Comparison of ENCODE assay signal across 10 cellular contexts in genomic region chr14:36580856-36581831, GRCh38. TPM values are rescaled to one million over a fixed set of nuclear protein-coding genes. Genes with fewer than 3 reads are reported as not detected.
DNase-seq lines count a peak whose midpoint lies in the region; ATAC-seq, FAIRE-seq and TF ChIP-seq lines count a peak whose summit lies in the region.
"Had no signal": no experiment of that assay in that cellular context is flagged by ENCODE, and none has a peak within 500 bp of the region (broad histone marks: within the 10 kb centered on the region; RNA-seq: fewer than 3 reads in every experiment).

No MANE protein-coding gene starts in this region.

- no peaks in the 10 kb centered on the region for H3K27me3 ChIP-seq in KMS-11 (ENCODE audit: insufficient read depth, low read depth)
- peaks cover 2 to 40% of the 10 kb centered on the region in 2 experiments; a peak in 3 of 5 replicates for H3K27me3 ChIP-seq in K562 (ENCODE audit: control insufficient read depth in 2 of 2, insufficient read depth in 2 of 2, low read length in 2 of 2)
- peaks cover 0 to 84% of the 10 kb centered on the region in 2 donors for H3K27me3 ChIP-seq in tibial nerve

- H3K27ac ChIP-seq in KMS-11 (no peak overlapping the region), K562 (ENCODE audit: extremely low read depth, low read depth, low read length) (no peak overlapping the region), tibial nerve (no peak overlapping the region)
- H3K27ac ChIP-seq: neutrophil had no signal

- peaks cover 0 to 4% (median 0%) of the 10 kb centered on the region in 3 donors for H3K36me3 Mint-ChIP-seq in naive thymus-derived CD8-positive, alpha-beta T cell

- TF ChIP-seq CTCF in KMS-11 (conservative IDR thresholded peaks at IDR 0.05; ENCODE audit: low read depth, low read length) (no peak), K562 (IDR thresholded peaks at IDR 0.05 in 2 of 3, conservative IDR thresholded peaks at IDR 0.05 in 1 of 3; ENCODE audit: insufficient read depth in 2 of 3, low read depth in 1 of 3, low read length in 3 of 3) (no peak), tibial nerve (IDR thresholded peaks at IDR 0.05) (no peak)

- intact Hi-C loops in K562 (cut with micrococcal nuclease): no loop called here

- no TSS peak for BruUV-seq in K562 (replicated peaks; lab: Mats Ljungman, UMichigan)

- H2AFZ ChIP-seq in KMS-11 (ENCODE audit: low read depth) (peak overlapping the region; percentile 82), K562 (ENCODE audit: low read depth, low read length) (no peak overlapping the region)

- CTCF ChIA-PET in K562 (lab: Yijun Ruan, JAX; ENCODE audit: low intra/inter-chr PET ratio): no interaction called here

- H3K4me1 ChIP-seq in KMS-11 (ENCODE audit: low read depth, poor library complexity, severe bottlenecking) (no peaks in the 10 kb centered on the region), K562 (replicated peaks in 1 of 2; ENCODE audit: control insufficient read depth in 2 of 2, insufficient read depth in 2 of 2, low read length in 2 of 2) (peaks cover 0 to 16% of the 10 kb centered on the region in 2 experiments; a peak in 2 of 5 replicates), tibial nerve (peaks cover 0 to 45% (median 13%) of the 10 kb centered on the region in 4 donors)

- no peaks in the 10 kb centered on the region for H3K9me3 ChIP-seq in K562 (replicated peaks; ENCODE audit: control insufficient read depth, insufficient read depth, low read depth, low read length)
- no peaks in the 10 kb centered on the region for H3K9me3 ChIP-seq in tibial nerve
- H3K9me3 ChIP-seq: neutrophil had no signal

- H3K4me2 ChIP-seq in KMS-11 (peak overlapping the region; percentile 51), K562 (ENCODE audit: insufficient read depth, low read length) (no peak overlapping the region)

- H3K4me3 Mint-ChIP-seq in naive thymus-derived CD8-positive, alpha-beta T cell: peak overlapping the region in 3 of 10 donors; percentile 10 to 22 (median 15)

- no peak for TF ChIP-seq RAD21 in K562 (CRISPR knock-in tag; conservative IDR thresholded peaks at IDR 0.05 in 1 of 2, IDR thresholded peaks at IDR 0.05 in 1 of 2)

- H3K79me2 ChIP-seq in KMS-11 (ENCODE audit: insufficient read depth, low read depth) (no peaks in the 10 kb centered on the region), K562 (ENCODE audit: control insufficient read depth, insufficient read depth, low read length) (no peaks in the 10 kb centered on the region)

- H3K27me3 Mint-ChIP-seq in naive thymus-derived CD8-positive, alpha-beta T cell: peaks cover 11 to 63% (median 45%) of the 10 kb centered on the region in 5 donors

- no peak for ATAC-seq in K562
- no peak for ATAC-seq in naive thymus-derived CD8-positive, alpha-beta T cell

- H4K20me1 ChIP-seq in KMS-11 (ENCODE audit: insufficient read depth): no peaks in the 10 kb centered on the region
- H4K20me1 ChIP-seq in K562 (replicated peaks; ENCODE audit: control insufficient read depth, insufficient read depth, low read length): no peaks in the 10 kb centered on the region

- H3K9me1 ChIP-seq in K562 (ENCODE audit: control insufficient read depth, insufficient read depth, low read length): no peaks in the 10 kb centered on the region

- POLR2A ChIA-PET in K562 (lab: Yijun Ruan, JAX): no interaction called here
- POLR2A ChIA-PET in naive thymus-derived CD8-positive, alpha-beta T cell (lab: Charles Lee): no interaction called here

- H3K4me3 ChIP-seq in KMS-11 (IDR thresholded peaks at IDR 0.05; ENCODE audit: insufficient read depth, low read depth, low read length): no peak overlapping the region
- H3K4me3 ChIP-seq in K562: no peak overlapping the region
- peak overlapping the region; percentile 12 to 49 (median 24) for H3K4me3 ChIP-seq in tibial nerve

- no peak overlapping the region for H3K9ac ChIP-seq in KMS-11
- H3K9ac ChIP-seq in K562 (ENCODE audit: insufficient read depth in 1 of 2, low read depth in 2 of 2, low read length in 2 of 2): no peak overlapping the region

- DNase-seq in Daoy (ENCODE audit: low read depth) (peak; percentile 70), K562 (ENCODE audit: extremely low read depth in 1 of 4, low spot score in 3 of 4) (no peak), kidney glomerular epithelial cell (lab: John Stamatoyannopoulos, UW) (peak; percentile 14), tibial nerve (ENCODE audit: low spot score in 2 of 2) (no peak), activated gamma-delta T cell (lab: John Stamatoyannopoulos, UW) (no peak), GF-D8 (lab: John Stamatoyannopoulos, UW) (no peak)
- no peak for DNase-seq in naive thymus-derived CD8-positive, alpha-beta T cell

- H3K9me3 Mint-ChIP-seq in naive thymus-derived CD8-positive, alpha-beta T cell: no peaks in the 10 kb centered on the region

- H3K4me1 Mint-ChIP-seq in naive thymus-derived CD8-positive, alpha-beta T cell: peaks cover 0 to 3% (median under 1%) of the 10 kb centered on the region in 4 donors

- in situ Hi-C loops in K562 (cut with MboI): no loop called here

- TF ChIP-seq POLR2A in K562 (conservative IDR thresholded peaks at IDR 0.05) (no peak), tibial nerve (IDR thresholded peaks at IDR 0.05) (no peak)

- no peak overlapping the region for H3K27ac Mint-ChIP-seq in naive thymus-derived CD8-positive, alpha-beta T cell

- H3K36me3 ChIP-seq in KMS-11 (ENCODE audit: insufficient read depth): no peaks in the 10 kb centered on the region
- H3K36me3 ChIP-seq in K562 (ENCODE audit: control insufficient read depth, insufficient read depth, low read length): no peaks in the 10 kb centered on the region
- H3K36me3 ChIP-seq in tibial nerve: no peaks in the 10 kb centered on the region
- H3K36me3 ChIP-seq: neutrophil had no signal

- TF ChIP-seq EP300 in K562 (IDR thresholded peaks at IDR 0.05; ENCODE audit: low read length) (no peak), tibial nerve (IDR thresholded peaks at IDR 0.05) (no peak)

- 26% methylated on average over 34 of the region's 103 CpGs for WGBS in K562 (ENCODE audit: insufficient coverage, low coverage, missing lambda C conversion rate)
- WGBS in tibial nerve, 2 donors: 0 to 2% methylated on average over 12 to 52 of the region's 103 CpGs

- FAIRE-seq in K562 (lab: Jason Lieb, UNC): no peak

TF ChIP-seq in K562, 482 proteins besides CTCF, POLR2A, EP300 and RAD21:
- peak; percentile 50 for TF ChIP-seq HNRNPLL (IDR thresholded peaks at IDR 0.05; ENCODE audit: low read depth, low read length, poor library complexity, severe bottlenecking)
- no peak for TF ChIP-seq HNRNPK (IDR thresholded peaks at IDR 0.05; ENCODE audit: low read depth, low read length, poor library complexity, severe bottlenecking)
- no peak for TF ChIP-seq ZNF79 (CRISPR knock-in tag; IDR thresholded peaks at IDR 0.05; ENCODE audit: low read depth)
- no peak for TF ChIP-seq ZNF175 (CRISPR knock-in tag; IDR thresholded peaks at IDR 0.05; ENCODE audit: low read depth)
- no peak for TF ChIP-seq E2F6 (IDR thresholded peaks at IDR 0.05; ENCODE audit: borderline replicate concordance in 1 of 2, extremely low read depth in 1 of 2, insufficient read depth in 1 of 2, insufficient read length in 1 of 2, low read depth in 1 of 2, low read length in 1 of 2, poor library complexity in 1 of 2, severe bottlenecking in 1 of 2)
- TF ChIP-seq ZNF436 (CRISPR knock-in tag; IDR thresholded peaks at IDR 0.05): no peak
- TF ChIP-seq MCM2 (IDR thresholded peaks at IDR 0.05; ENCODE audit: low read depth): no peak
- TF ChIP-seq SIN3A (IDR thresholded peaks at IDR 0.05; ENCODE audit: borderline replicate concordance in 2 of 2, control insufficient read depth in 1 of 2, low read depth in 2 of 2, low read length in 2 of 2): no peak

RNA-seq across cellular contexts. Expression of gene NKX2-8, which starts 1.3 kb away (rescaled TPM):
- 2.6 and 4.8 TPM in 2 replicates for total RNA-seq in Daoy (2014; rRNA removed; shearing (Covaris generic))
- total RNA-seq in K562 (2011; cell fraction: chromatin; rRNA removed; ENCODE audit: low replicate concordance): not detected in 2 replicates
- total RNA-seq in K562 (2011; cell fraction: nucleolus; rRNA removed): not detected in 2 replicates
- not detected in 2 replicates for total RNA-seq in K562 (2011; cell fraction: nucleoplasm; rRNA removed)
- total RNA-seq in K562 (2014; rRNA removed) (not detected in 2 replicates), K562 (2014; rRNA removed; fragmentation: Illumina TruSeq; extraction: Trizol) (not detected in 2 replicates), K562 (2015; rRNA removed; fragmentation: Illumina TruSeq; extraction: Trizol) (not detected in 2 replicates), K562 (2021) (not detected in 2 replicates), tibial nerve (not detected)
- polyA plus RNA-seq in K562 (2011; rRNA removed) (not detected in 2 replicates), K562 (2014; fragmentation: Illumina TruSeq; extraction: Trizol) (not detected in 2 replicates), K562 (2014; fragmentation: Nextera tagmentation; extraction: Ambion mirVana) (not detected), K562 (2014; rRNA removed) (not detected in 2 replicates)
- polyA plus RNA-seq in K562 (2011; cell fraction: cytosol; rRNA removed): not detected in 2 replicates
- not detected in 2 replicates for polyA plus RNA-seq in K562 (2011; cell fraction: nucleus; rRNA removed)
- polyA plus RNA-seq in K562 (2012): not detected in 2 replicates
- not detected in 2 replicates for polyA minus RNA-seq in K562 (2011; rRNA and poly(A)+ RNA removed)
- not detected in 2 replicates for polyA minus RNA-seq in K562 (2011; cell fraction: cytosol; rRNA and poly(A)+ RNA removed)
- not detected in 2 replicates for polyA minus RNA-seq in K562 (2011; cell fraction: nucleus; rRNA and poly(A)+ RNA removed)
- not detected for total RNA-seq in naive thymus-derived CD8-positive, alpha-beta T cell
- not detected for polyA plus RNA-seq in naive thymus-derived CD8-positive, alpha-beta T cell
- total RNA-seq: LHCN-M2 had no signal

Comparison
In these comparisons a context has a peak if more than half of its experiments do, and no peak if none do; other contexts are left out.
1. DNase-seq: peak in Daoy (single experiment) and kidney glomerular epithelial cell (single experiment); none in K562 (0 of 4), tibial nerve (0 of 2), activated gamma-delta T cell (single experiment), naive thymus-derived CD8-positive, alpha-beta T cell (0 of 10) and GF-D8 (single experiment).
2. H3K4me3 ChIP-seq: peak in tibial nerve (4 of 4); none in KMS-11 (single experiment) and K562 (single experiment).